ENCODE assay signal across 29 cellular contexts in the genomic region with DNA sequence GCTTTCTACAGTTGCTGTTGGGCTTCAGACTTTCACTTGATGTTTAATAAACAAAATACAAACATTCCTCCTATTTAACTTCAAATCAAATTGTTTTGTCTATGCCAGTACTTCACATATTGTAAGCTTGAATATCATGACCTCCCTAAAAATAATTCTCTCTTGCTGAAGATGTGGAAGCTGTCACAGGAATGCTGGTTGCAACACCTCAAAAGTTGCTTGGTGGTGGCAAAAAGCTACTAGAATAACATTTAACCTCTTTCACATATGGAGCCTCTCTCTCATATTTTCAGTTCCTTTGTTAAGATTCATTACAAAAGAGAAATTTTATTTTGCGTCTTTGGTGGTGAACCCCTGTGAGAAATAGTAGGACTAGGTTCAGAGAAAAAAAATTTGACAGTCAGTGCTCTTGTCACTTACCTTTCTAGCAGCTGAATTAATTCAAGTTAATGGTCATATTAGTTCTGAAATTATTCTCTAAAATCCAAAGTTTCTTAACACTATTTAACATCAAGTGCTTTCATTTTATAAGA. TPM values are rescaled to one million over a fixed set of nuclear protein-coding genes. Genes with fewer than 3 reads are reported as not detected.
"Had no signal": no experiment of that assay in that cellular context is flagged by ENCODE, and none has a peak within 500 bp of the region (broad histone marks: within the 10 kb centered on the region; RNA-seq: fewer than 3 reads in every experiment).

No MANE protein-coding gene starts in this region.

- H3K9me3 ChIP-seq: gastroesophageal sphincter, heart right ventricle, ovary, prostate gland, upper lobe of right lung had no signal

- H3K27ac ChIP-seq: gastroesophageal sphincter, heart right ventricle, ovary, prostate gland, upper lobe of right lung had no signal

- H3K4me1 Mint-ChIP-seq: activated naive CD8-positive, alpha-beta T cell treated with anti-CD3 and anti-CD28 coated beads for 36 hours; memory B cell; T-cell had no signal

- H3K4me1 ChIP-seq: gastroesophageal sphincter, heart right ventricle, prostate gland, upper lobe of right lung had no signal

- H3K27me3 Mint-ChIP-seq: activated naive CD8-positive, alpha-beta T cell treated with anti-CD3 and anti-CD28 coated beads for 36 hours; memory B cell; natural killer cell treated with Interleukin-12 subunit alpha and Interleukin-12 subunit beta and Interleukin-15 and Interleukin-18, amount 100 ng/mL, for 72 hours; T-cell had no signal

- H3K27me3 ChIP-seq: gastroesophageal sphincter, heart right ventricle, ovary, upper lobe of right lung had no signal

- DNase-seq: activated CD4-positive, alpha-beta T cell treated with anti-CD3 and anti-CD28 coated beads for 1 hour; activated CD4-positive, alpha-beta T cell treated with anti-CD3 and anti-CD28 coated beads, Interleukin-2, amount 50 U/mL, for 48 hours; activated naive CD4-positive, alpha-beta T cell treated with Interleukin-2 at 50 U/mL for 16 hours; activated naive CD8-positive, alpha-beta T cell treated with anti-CD3 and anti-CD28 coated beads for 36 hours; activated T-cell treated with anti-CD3 and anti-CD28 coated beads, Interleukin-2, amount 50 U/mL, for 48 hours; amniotic stem cell; effector CD4-positive, alpha-beta T cell; heart right ventricle; left colon; ovary; right cardiac atrium; stimulated activated CD4-positive, alpha-beta T cell treated with anti-CD3 and anti-CD28 coated beads, Interleukin-12 subunit alpha, Interleukin-12 subunit beta, amount 100 ng/mL, for 4 hours; stimulated activated CD4-positive, alpha-beta T cell treated with anti-CD3 and anti-CD28 coated beads, Interleukin-4, amount 100 ng/mL, for 4 hours; stimulated activated naive CD8-positive, alpha-beta T cell treated with anti-CD3 and anti-CD28 coated beads, Interleukin-15, Interleukin-2, amounts not matched to agents 100 U/mL and 50 U/mL, for 24 hours; T-cell; upper lobe of right lung had no signal

- H3K4me3 Mint-ChIP-seq: activated naive CD8-positive, alpha-beta T cell treated with anti-CD3 and anti-CD28 coated beads for 36 hours; memory B cell; natural killer cell treated with Interleukin-12 subunit alpha and Interleukin-12 subunit beta and Interleukin-15 and Interleukin-18, amount 100 ng/mL, for 72 hours; T-cell had no signal

- H3K27ac Mint-ChIP-seq: activated naive CD8-positive, alpha-beta T cell treated with anti-CD3 and anti-CD28 coated beads for 36 hours; memory B cell; natural killer cell treated with Interleukin-12 subunit alpha and Interleukin-12 subunit beta and Interleukin-15 and Interleukin-18, amount 100 ng/mL, for 72 hours; T-cell had no signal

- H3K36me3 Mint-ChIP-seq: memory B cell, T-cell had no signal

- FAIRE-seq: bronchial epithelial cell, endometrium, keratinocyte had no signal

- H3K4me3 ChIP-seq: gastroesophageal sphincter, heart right ventricle, ovary, prostate gland, upper lobe of right lung had no signal

- H3K36me3 ChIP-seq: gastroesophageal sphincter, ovary, prostate gland, upper lobe of right lung had no signal

- ATAC-seq: gastroesophageal sphincter; heart right ventricle; left colon; natural killer cell treated with Interleukin-12 subunit alpha and Interleukin-12 subunit beta and Interleukin-15 and Interleukin-18, amount 100 ng/mL, for 72 hours; right cardiac atrium; stimulated activated naive CD8-positive, alpha-beta T cell treated with anti-CD3 and anti-CD28 coated beads, Interleukin-15, Interleukin-2, amounts not matched to agents 100 U/mL and 50 U/mL, for 24 hours; T-cell; upper lobe of right lung had no signal

- H3K9me3 Mint-ChIP-seq: activated naive CD8-positive, alpha-beta T cell treated with anti-CD3 and anti-CD28 coated beads for 36 hours; memory B cell; natural killer cell treated with Interleukin-12 subunit alpha and Interleukin-12 subunit beta and Interleukin-15 and Interleukin-18, amount 100 ng/mL, for 72 hours; T-cell had no signal

RNA-seq across cellular contexts. Expression of a gene that starts 25.5 kb away (rescaled TPM):
- total RNA-seq: activated CD8-positive, alpha-beta memory T cell treated with anti-CD3 and anti-CD28 coated beads for 36 hours; activated naive CD8-positive, alpha-beta T cell treated with anti-CD3 and anti-CD28 coated beads for 36 hours; bronchial epithelial cell; cerebellum; epithelial cell of proximal tubule; gastroesophageal sphincter; heart right ventricle; left colon; lower leg skin; natural killer cell treated with Interleukin-12 subunit alpha and Interleukin-12 subunit beta and Interleukin-15 and Interleukin-18, amount 100 ng/mL, for 72 hours; ovary; prostate gland; right cardiac atrium; skeletal muscle tissue; subcutaneous adipose tissue; T-cell; upper lobe of right lung had no signal
- polyA plus RNA-seq: heart right ventricle, keratinocyte, ovary, right cardiac atrium had no signal
